Comparison of ENCODE assay signal across 8 cellular contexts in the genomic region with DNA sequence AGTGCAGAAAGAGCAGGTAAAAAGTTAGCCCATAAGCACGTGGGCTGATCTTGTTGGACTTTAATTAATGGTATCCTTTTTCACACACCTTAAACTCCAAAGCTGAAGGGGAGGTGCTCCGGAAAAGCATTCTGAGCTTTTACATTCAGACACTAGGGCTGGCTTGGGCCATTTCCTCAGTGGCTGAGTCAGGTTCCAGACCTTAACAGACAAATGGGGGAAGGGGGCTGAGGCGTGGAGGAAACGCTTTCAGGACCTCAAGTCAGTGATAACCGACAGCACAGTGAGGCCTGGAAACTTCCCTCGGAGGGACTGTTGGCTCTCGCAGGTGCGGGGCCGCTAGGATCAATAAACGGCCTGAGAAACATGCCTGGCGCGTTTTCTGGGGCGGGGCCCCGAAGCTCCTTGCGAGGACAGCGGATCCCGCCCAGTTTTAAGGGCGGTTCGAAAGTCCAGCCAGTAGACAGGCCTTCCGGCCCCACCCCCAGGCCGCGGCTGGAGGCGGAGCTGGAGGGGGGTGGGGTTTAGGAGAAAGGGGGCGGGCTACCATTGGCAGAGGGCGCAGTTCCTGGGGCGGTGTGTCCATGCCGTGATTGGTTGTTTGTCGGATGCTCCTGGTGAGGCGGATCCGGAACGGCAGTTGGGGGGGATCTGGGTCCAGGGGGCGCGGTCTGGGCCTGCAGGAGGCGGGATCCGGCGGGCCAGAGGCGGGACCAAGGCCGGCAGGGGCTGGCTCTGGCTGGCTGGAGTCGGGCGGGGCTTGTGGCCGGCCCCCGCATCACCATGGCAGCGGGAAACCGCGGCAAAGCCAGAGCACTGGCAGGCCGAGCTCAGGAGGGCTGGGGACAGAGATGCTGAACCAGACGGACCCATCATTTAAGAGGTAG. TPM values are rescaled to one million over a fixed set of nuclear protein-coding genes. Genes with fewer than 3 reads are reported as not detected.
DNase-seq lines count a peak whose midpoint lies in the region; TF ChIP-seq lines count a peak whose summit lies in the region.

No MANE protein-coding gene starts in this region.

- H3K27me3 Mint-ChIP-seq in HFFc6 (ENCODE audit: insufficient read depth): no peaks in the 10 kb centered on the region; the same call in 1 of the 2 replicates
- H3K27me3 Mint-ChIP-seq in activated naive CD4-positive, alpha-beta T cell treated with anti-CD3 and anti-CD28 coated beads, Interleukin-2, amount 10 ng/mL, durations not matched to agents 7 days and 5 days: peaks cover 23% of the 10 kb centered on the region

- CTCF ChIA-PET in activated naive CD4-positive, alpha-beta T cell treated with anti-CD3 and anti-CD28 coated beads, Interleukin-2, amount 10 ng/mL, durations not matched to agents 7 days and 5 days (lab: Charles Lee): interaction anchor here (1.1 to 2.2 kb wide), 7 partner anchors 8 to 55 kb away, joined by 3 to 13 read pairs (median 4); a partner anchor contains a TSS

- H3K27ac Mint-ChIP-seq in HFFc6: peak overlapping the region; percentile 92
- peak overlapping the region; percentile 91 for H3K27ac Mint-ChIP-seq in activated naive CD4-positive, alpha-beta T cell treated with anti-CD3 and anti-CD28 coated beads, Interleukin-2, amount 10 ng/mL, durations not matched to agents 7 days and 5 days

- TF ChIP-seq CTCF in HFFc6 (IDR thresholded peaks at IDR 0.05): peak; percentile 33; the same call in 1 of the 2 replicates

- in situ Hi-C loops in SK-MEL-5 (cut with HindIII; ENCODE audit: low pct_unique_long_range_greater_than_20kb, low sequenced_read_pairs): no loop called here

- H3K4me3 Mint-ChIP-seq in HFFc6: peak overlapping the region; percentile 90
- peak overlapping the region; percentile 68 for H3K4me3 Mint-ChIP-seq in activated naive CD4-positive, alpha-beta T cell treated with anti-CD3 and anti-CD28 coated beads, Interleukin-2, amount 10 ng/mL, durations not matched to agents 7 days and 5 days

- peak; percentile 92 for DNase-seq in GM04504 (ENCODE audit: low read depth)
- DNase-seq in HFFc6: peak; percentile 92
- DNase-seq in NAMALWA (ENCODE audit: low spot score): peak; percentile 97
- peak; percentile 90 for DNase-seq in SK-MEL-5 (ENCODE audit: low read depth, low spot score)
- DNase-seq in activated naive CD4-positive, alpha-beta T cell treated with anti-CD3 and anti-CD28 coated beads, Interleukin-2, amount 10 ng/mL, durations not matched to agents 7 days and 5 days: peak; percentile 96
- peak; percentile 99 for DNase-seq in germinal center (ENCODE audit: low spot score)
- peak; percentile 90 for DNase-seq in non-pigmented ciliary epithelial cell (ENCODE audit: low read depth)
- peak; percentile 96 for DNase-seq in superior temporal gyrus (ENCODE audit: extremely low spot score)

- H3K36me3 Mint-ChIP-seq in HFFc6 (ENCODE audit: low read depth): no peaks in the 10 kb centered on the region
- no peaks in the 10 kb centered on the region for H3K36me3 Mint-ChIP-seq in activated naive CD4-positive, alpha-beta T cell treated with anti-CD3 and anti-CD28 coated beads, Interleukin-2, amount 10 ng/mL, durations not matched to agents 7 days and 5 days

- no peaks in the 10 kb centered on the region for H3K9me3 Mint-ChIP-seq in HFFc6
- H3K9me3 Mint-ChIP-seq in activated naive CD4-positive, alpha-beta T cell treated with anti-CD3 and anti-CD28 coated beads, Interleukin-2, amount 10 ng/mL, durations not matched to agents 7 days and 5 days: no peaks in the 10 kb centered on the region

- H3K4me1 Mint-ChIP-seq in HFFc6 (ENCODE audit: low read depth): peaks cover 55% of the 10 kb centered on the region
- peaks cover 18% of the 10 kb centered on the region for H3K4me1 Mint-ChIP-seq in activated naive CD4-positive, alpha-beta T cell treated with anti-CD3 and anti-CD28 coated beads, Interleukin-2, amount 10 ng/mL, durations not matched to agents 7 days and 5 days

RNA-seq across cellular contexts. Expression of a gene that starts 8.0 kb away (rescaled TPM):
- under 1 TPM; 0.35 to 0.96 (median 0.64) TPM for total RNA-seq in HFFc6 (2021; fragmentation: NEBNext Ultra II Directional; extraction: Animal tissue kit (Norgen Biotek cat#: 25700))
- not detected in 2 replicates for total RNA-seq in SK-MEL-5 (2014; rRNA removed; shearing (Covaris generic))
- not detected in 2 replicates for polyA plus RNA-seq in SK-MEL-5 (2015; cell fraction: cytosol; rRNA removed)
- not detected in 2 replicates for polyA plus RNA-seq in SK-MEL-5 (2015; cell fraction: nucleus; rRNA removed)

RNA-seq across cellular contexts. Expression of a gene that starts 10.4 kb away (rescaled TPM):
- total RNA-seq in HFFc6 (2021; fragmentation: NEBNext Ultra II Directional; extraction: Animal tissue kit (Norgen Biotek cat#: 25700)): 10 to 100 TPM in 1 of 6 experiments, 1 to 10 TPM in 5; 8.4 to 11.2 (median 9.7) TPM
- total RNA-seq in SK-MEL-5 (2014; rRNA removed; shearing (Covaris generic)): 5.3 and 5.4 TPM in 2 replicates
- polyA plus RNA-seq in SK-MEL-5 (2015; cell fraction: cytosol; rRNA removed): 4.7 and 6.5 TPM in 2 replicates
- 4.0 and 5.7 TPM in 2 replicates for polyA plus RNA-seq in SK-MEL-5 (2015; cell fraction: nucleus; rRNA removed)

RNA-seq across cellular contexts. Expression of a gene that starts 14.2 kb away (rescaled TPM):
- total RNA-seq in HFFc6 (2021; fragmentation: NEBNext Ultra II Directional; extraction: Animal tissue kit (Norgen Biotek cat#: 25700)): 1 to 10 TPM; 1.7 to 7.8 (median 5.4) TPM
- total RNA-seq in SK-MEL-5 (2014; rRNA removed; shearing (Covaris generic)): not detected in 2 replicates
- not detected in 2 replicates for polyA plus RNA-seq in SK-MEL-5 (2015; cell fraction: cytosol; rRNA removed)
- not detected in 2 replicates for polyA plus RNA-seq in SK-MEL-5 (2015; cell fraction: nucleus; rRNA removed)

RNA-seq across cellular contexts. Expression of a gene that starts 15.2 kb away (rescaled TPM):
- 100 to 1,000 TPM in 4 of 6 experiments, 10 to 100 TPM in 2; 49.6 to 125 (median 103) TPM for total RNA-seq in HFFc6 (2021; fragmentation: NEBNext Ultra II Directional; extraction: Animal tissue kit (Norgen Biotek cat#: 25700))
- 5.0 and 9.9 TPM in 2 replicates for total RNA-seq in SK-MEL-5 (2014; rRNA removed; shearing (Covaris generic))
- polyA plus RNA-seq in SK-MEL-5 (2015; cell fraction: cytosol; rRNA removed): 3.5 and 7.0 TPM in 2 replicates
- 2.9 TPM in 1 of 2 replicates, not detected in the other for polyA plus RNA-seq in SK-MEL-5 (2015; cell fraction: nucleus; rRNA removed)

RNA-seq across cellular contexts. Expression of a gene that starts 47.4 kb away (rescaled TPM):
- 10 to 100 TPM; 10.3 to 15.6 (median 12.5) TPM for total RNA-seq in HFFc6 (2021; fragmentation: NEBNext Ultra II Directional; extraction: Animal tissue kit (Norgen Biotek cat#: 25700))
- total RNA-seq in SK-MEL-5 (2014; rRNA removed; shearing (Covaris generic)): 39.3 and 40.6 TPM in 2 replicates
- polyA plus RNA-seq in SK-MEL-5 (2015; cell fraction: cytosol; rRNA removed): 9.8 and 22.8 TPM in 2 replicates
- 2.7 and 4.0 TPM in 2 replicates for polyA plus RNA-seq in SK-MEL-5 (2015; cell fraction: nucleus; rRNA removed)

Comparison
In these comparisons a context has a peak if more than half of its experiments do, and no peak if none do; other contexts are left out.
1. Peak in every context shown above with its lines: DNase-seq.